Comparison of ENCODE assay signal across 10 cellular contexts in genomic region chr6:150887978-150888563, GRCh38. TPM values are rescaled to one million over a fixed set of nuclear protein-coding genes. Genes with fewer than 3 reads are reported as not detected.
DNase-seq lines count a peak whose midpoint lies in the region; ATAC-seq and TF ChIP-seq lines count a peak whose summit lies in the region.
"Had no signal": no experiment of that assay in that cellular context is flagged by ENCODE, and none has a peak within 500 bp of the region (broad histone marks: within the 10 kb centered on the region; RNA-seq: fewer than 3 reads in every experiment).

No MANE protein-coding gene starts in this region.

- H3K4me1 ChIP-seq in left ventricle myocardium inferior (peaks cover 7% of the 10 kb centered on the region), esophagus squamous epithelium (peaks cover 0 to 6% (median 0%) of the 10 kb centered on the region in 3 donors)

- H3K27me3 Mint-ChIP-seq in memory B cell: no peaks in the 10 kb centered on the region

- ATAC-seq in GM19351 (IDR thresholded peaks at IDR 0.05; ENCODE audit: unreplicated experiment) (peak; percentile 72), HG03442 (IDR thresholded peaks at IDR 0.05; ENCODE audit: unreplicated experiment) (peak; percentile 60), memory B cell (ENCODE audit: low read depth) (no peak), sciatic nerve (no peak)

- no peaks in the 10 kb centered on the region for H3K36me3 ChIP-seq in left ventricle myocardium inferior
- peaks cover 0 to 18% (median 0%) of the 10 kb centered on the region in 3 donors for H3K36me3 ChIP-seq in esophagus squamous epithelium

- TF ChIP-seq POLR2A in esophagus squamous epithelium (IDR thresholded peaks at IDR 0.05): no peak

- H3K36me3 Mint-ChIP-seq in memory B cell: peaks cover 4% of the 10 kb centered on the region

- H3K9me3 Mint-ChIP-seq in memory B cell: no peaks in the 10 kb centered on the region

- intact Hi-C loops in left ventricle myocardium inferior (cut with micrococcal nuclease): no loop called here
- intact Hi-C loops in sciatic nerve (cut with DNase I): no loop called here
- intact Hi-C loops in esophagus squamous epithelium (cut with DNase I): no loop called here

- peak overlapping the region; percentile 55 for H3K4me3 Mint-ChIP-seq in memory B cell

- H3K9me3 ChIP-seq in left ventricle myocardium inferior (replicated peaks): no peaks in the 10 kb centered on the region
- H3K9me3 ChIP-seq in esophagus squamous epithelium: no peaks in the 10 kb centered on the region

- no peaks in the 10 kb centered on the region for H3K27me3 ChIP-seq in left ventricle myocardium inferior (ENCODE audit: low read depth)
- H3K27me3 ChIP-seq in esophagus squamous epithelium: no peaks in the 10 kb centered on the region

- DNase-seq in NCI-H2171 treated with DMSO at 0.1 percent for 48 hours (lab: John Stamatoyannopoulos, UW): peak; percentile 30
- DNase-seq in NCI-H2171 (lab: John Stamatoyannopoulos, UW): no peak
- no peak for DNase-seq in memory B cell (ENCODE audit: low spot score in 2 of 2)
- no peak for DNase-seq in left ventricle myocardium inferior
- DNase-seq in sciatic nerve (ENCODE audit: low spot score): no peak
- DNase-seq in esophagus squamous epithelium (lab: John Stamatoyannopoulos, UW): no peak
- DNase-seq: GDM1 had no signal

- H3K27ac ChIP-seq in left ventricle myocardium inferior (replicated peaks) (no peak overlapping the region), esophagus squamous epithelium (no peak overlapping the region)
- H3K27ac ChIP-seq: skin epidermis had no signal

- no peak for TF ChIP-seq CTCF in left ventricle myocardium inferior (IDR thresholded peaks at IDR 0.05; ENCODE audit: borderline replicate concordance)
- no peak for TF ChIP-seq CTCF in esophagus squamous epithelium (IDR thresholded peaks at IDR 0.05)

- no peak overlapping the region for H3K4me3 ChIP-seq in left ventricle myocardium inferior
- H3K4me3 ChIP-seq in esophagus squamous epithelium: no peak overlapping the region
- H3K4me3 ChIP-seq: skin epidermis had no signal

- H3K4me1 Mint-ChIP-seq in memory B cell: peaks cover 14% of the 10 kb centered on the region

- 74 to 80% methylated on average over 3 of the region's 3 CpGs for WGBS in esophagus squamous epithelium, 2 donors

- H3K27ac Mint-ChIP-seq in memory B cell: peak overlapping the region; percentile 26

RNA-seq across cellular contexts. Expression of gene MTHFD1L, which starts 22.6 kb away (rescaled TPM):
- total RNA-seq in left ventricle myocardium inferior (3.1 TPM), sciatic nerve (30.4 TPM), esophagus squamous epithelium (10 to 100 TPM in 2 of 4 donors, 1 to 10 TPM in 2; 2.4 to 19.2 (median 8.0) TPM)

Comparison
In these comparisons a context has a peak if more than half of its experiments do, and no peak if none do; other contexts are left out.
1. ATAC-seq: peak in GM19351 (single experiment) and HG03442 (single experiment); none in memory B cell (single experiment) and sciatic nerve (single experiment).